8 cellular contexts compared by ENCODE assay signal in genomic region chr9:130054428-130054786, GRCh38. TPM values are rescaled to one million over a fixed set of nuclear protein-coding genes. Genes with fewer than 3 reads are reported as not detected.
DNase-seq lines count a peak whose midpoint lies in the region; ATAC-seq and TF ChIP-seq lines count a peak whose summit lies in the region.

No MANE protein-coding gene starts in this region.

- H3K4me3 ChIP-seq in AG04449 (ENCODE audit: low read depth, low read length) (peak overlapping the region; percentile 82), colonic mucosa (peak overlapping the region; percentile 93), mucosa of stomach (ENCODE audit: low read length) (peak overlapping the region; percentile 94)
- peak overlapping the region; percentile 91 for H3K4me3 ChIP-seq in Jurkat, Clone E6-1 (ENCODE audit: low read length)

- ATAC-seq in HG03097 (IDR thresholded peaks at IDR 0.05; ENCODE audit: low FRiP score, unreplicated experiment) (no peak), HG02840 (IDR thresholded peaks at IDR 0.05; ENCODE audit: low FRiP score, unreplicated experiment) (no peak)

- TF ChIP-seq CTCF in AG04449 (IDR thresholded peaks at IDR 0.05; ENCODE audit: insufficient read depth, low read length, missing control alignments) (no peak), colonic mucosa (IDR thresholded peaks at IDR 0.05) (no peak)

- CTCF ChIA-PET in AG04449 (lab: Yijun Ruan, JAX), result interaction anchor here (1.0 to 2.2 kb wide), 2 partner anchors 169 to 174 kb away, joined by 3 to 13 read pairs; no protein-coding TSS in a partner anchor

- H3K4me1 ChIP-seq in colonic mucosa (peaks cover 6% of the 10 kb centered on the region), mucosa of stomach (ENCODE audit: control insufficient read depth, insufficient read depth, low read length) (peaks cover 20% of the 10 kb centered on the region)

- intact Hi-C loops in colonic mucosa (cut with DNase I), result no loop called here

- peak overlapping the region; percentile 84 for H3K27ac ChIP-seq in colonic mucosa

- H3K9me3 ChIP-seq in colonic mucosa (no peaks in the 10 kb centered on the region), mucosa of stomach (ENCODE audit: control insufficient read depth, low read length) (no peaks in the 10 kb centered on the region)

- H3K27me3 ChIP-seq in colonic mucosa, result no peaks in the 10 kb centered on the region
- H3K27me3 ChIP-seq in mucosa of stomach (ENCODE audit: control insufficient read depth, insufficient read depth, low read length), result no peaks in the 10 kb centered on the region

- H3K36me3 ChIP-seq in colonic mucosa, result no peaks in the 10 kb centered on the region
- H3K36me3 ChIP-seq in mucosa of stomach (ENCODE audit: control insufficient read depth, insufficient read depth, low read length), result no peaks in the 10 kb centered on the region

- POLR2A ChIA-PET in AG04449 (lab: Yijun Ruan, JAX), result interaction anchor here (0.8 kb wide), 1 partner anchor 216 kb away, joined by 3 read pairs; no protein-coding TSS in a partner anchor

- H3K9ac ChIP-seq in colonic mucosa (ENCODE audit: low read depth in 2 of 2, low read length in 2 of 2) (peak overlapping the region; percentile 96 to 97), mucosa of stomach (ENCODE audit: low read length) (peak overlapping the region; percentile 97)

- DNase-seq in AG04449 (ENCODE audit: low read depth, low spot score) (no peak), colonic mucosa (no peak), EL (no peak), HuH-7 (ENCODE audit: low spot score) (no peak)
- DNase-seq in Jurkat, Clone E6-1 (ENCODE audit: low read depth, low spot score), result no peak

RNA-seq across cellular contexts. Expression of gene GPR107, which starts 0.7 kb away (rescaled TPM):
- polyA plus RNA-seq in Jurkat, Clone E6-1 (2012; ENCODE audit: insufficient read depth, insufficient read length), result 13.6 TPM
- total RNA-seq in colonic mucosa, result 10 to 100 TPM; 42.2 to 51.2 TPM

RNA-seq across cellular contexts. Expression of gene FNBP1, which starts 11.4 kb away (rescaled TPM):
- 110 TPM for polyA plus RNA-seq in Jurkat, Clone E6-1 (2012; ENCODE audit: insufficient read depth, insufficient read length)
- 10 to 100 TPM; 24.7 to 55.5 TPM for total RNA-seq in colonic mucosa
